13 cellular contexts compared by ENCODE assay signal in the genomic region with DNA sequence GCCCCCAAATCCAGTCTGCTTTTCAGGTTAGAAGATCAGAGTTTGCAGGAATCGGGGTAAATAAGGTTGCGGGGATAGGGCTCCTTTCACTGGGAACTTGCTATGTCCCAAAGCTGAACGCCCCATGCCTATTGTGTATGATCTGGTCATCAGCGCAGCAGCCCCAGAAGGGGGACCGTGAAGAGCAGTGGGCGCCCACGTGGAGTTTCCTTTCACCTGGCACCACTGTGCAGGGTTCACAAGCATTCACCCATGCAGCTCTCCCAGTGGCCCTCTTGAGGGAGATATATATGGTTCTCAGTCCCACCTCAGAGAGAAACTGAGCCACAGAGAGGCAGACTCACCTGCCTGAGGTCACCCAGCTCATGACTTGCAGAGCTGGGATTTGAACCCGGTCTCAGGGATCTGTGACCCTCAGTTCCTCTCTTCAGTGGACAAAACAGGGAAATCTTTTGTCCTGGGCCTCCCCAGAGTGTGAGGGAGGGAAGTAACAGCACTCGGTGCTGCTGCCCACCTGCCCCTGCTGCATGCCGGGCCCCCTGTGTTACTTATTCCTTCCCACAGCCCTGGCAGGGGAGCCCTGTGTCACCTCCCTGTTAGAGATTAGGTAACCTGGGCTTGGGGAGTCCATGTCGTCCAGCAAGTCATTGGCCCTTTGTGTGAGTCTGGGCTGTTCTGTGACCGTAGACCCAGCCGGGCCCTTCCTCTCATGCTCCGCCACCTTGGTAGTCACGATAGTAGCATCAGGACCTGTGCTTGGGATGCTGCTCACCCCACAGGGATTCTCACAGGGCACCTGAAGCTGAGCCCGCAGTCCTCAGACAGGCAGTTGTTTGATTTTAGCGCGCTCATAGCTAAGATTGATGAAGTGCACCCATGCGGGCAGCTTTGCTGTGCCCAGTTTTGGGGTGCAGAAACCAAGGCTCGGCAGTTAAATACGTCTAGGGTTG. TPM values are rescaled to one million over a fixed set of nuclear protein-coding genes. Genes with fewer than 3 reads are reported as not detected.
DNase-seq lines count a peak whose midpoint lies in the region; ATAC-seq and TF ChIP-seq lines count a peak whose summit lies in the region.
"Had no signal": no experiment of that assay in that cellular context is flagged by ENCODE, and none has a peak within 500 bp of the region (broad histone marks: within the 10 kb centered on the region; RNA-seq: fewer than 3 reads in every experiment).

No MANE protein-coding gene starts in this region.

- H3K4me1 Mint-ChIP-seq in activated CD8-positive, alpha-beta memory T cell treated with anti-CD3 and anti-CD28 coated beads, Interleukin-2, amount 10 ng/mL, durations not matched to agents 7 days and 5 days = peaks cover 18% of the 10 kb centered on the region
- peaks cover 39% of the 10 kb centered on the region for H3K4me1 Mint-ChIP-seq in WTC11
- peaks cover 16 to 29% of the 10 kb centered on the region in 2 donors for H3K4me1 Mint-ChIP-seq in stimulated activated naive B cell treated with anti-CD40 and anti-IgM and Interleukin-4, amounts not matched to agents 10 μg/mL and 1 μg/mL and 100 μg/mL, for 72 hours

- H3K9me3 Mint-ChIP-seq in activated CD8-positive, alpha-beta memory T cell treated with anti-CD3 and anti-CD28 coated beads, Interleukin-2, amount 10 ng/mL, durations not matched to agents 7 days and 5 days (ENCODE audit: low read depth) = no peaks in the 10 kb centered on the region
- no peaks in the 10 kb centered on the region for H3K9me3 Mint-ChIP-seq in WTC11
- H3K9me3 Mint-ChIP-seq in stimulated activated naive B cell treated with anti-CD40 and anti-IgM and Interleukin-4, amounts not matched to agents 10 μg/mL and 1 μg/mL and 100 μg/mL, for 72 hours = no peaks in the 10 kb centered on the region

- no peak for TF ChIP-seq CTCF in WTC11 (IDR thresholded peaks at IDR 0.05)

- no peaks in the 10 kb centered on the region for H3K27me3 Mint-ChIP-seq in activated CD8-positive, alpha-beta memory T cell treated with anti-CD3 and anti-CD28 coated beads, Interleukin-2, amount 10 ng/mL, durations not matched to agents 7 days and 5 days
- H3K27me3 Mint-ChIP-seq in WTC11 (ENCODE audit: low read depth) = no peaks in the 10 kb centered on the region
- no peaks in the 10 kb centered on the region for H3K27me3 Mint-ChIP-seq in stimulated activated naive B cell treated with anti-CD40 and anti-IgM and Interleukin-4, amounts not matched to agents 10 μg/mL and 1 μg/mL and 100 μg/mL, for 72 hours

- H3K4me3 Mint-ChIP-seq in activated CD8-positive, alpha-beta memory T cell treated with anti-CD3 and anti-CD28 coated beads, Interleukin-2, amount 10 ng/mL, durations not matched to agents 7 days and 5 days = no peak overlapping the region
- no peak overlapping the region for H3K4me3 Mint-ChIP-seq in WTC11
- no peak overlapping the region for H3K4me3 Mint-ChIP-seq in stimulated activated naive B cell treated with anti-CD40 and anti-IgM and Interleukin-4, amounts not matched to agents 10 μg/mL and 1 μg/mL and 100 μg/mL, for 72 hours

- no peak for ATAC-seq in activated CD8-positive, alpha-beta memory T cell treated with anti-CD3 and anti-CD28 coated beads, Interleukin-2, amount 10 ng/mL, durations not matched to agents 7 days and 5 days
- ATAC-seq in WTC11 (no peak), left lobe of liver (no peak), HG03354 (IDR thresholded peaks at IDR 0.05; ENCODE audit: poor library complexity, severe bottlenecking, unreplicated experiment) (no peak)
- ATAC-seq in stimulated activated naive B cell treated with anti-CD40 and anti-IgM and Interleukin-4, amounts not matched to agents 10 μg/mL and 1 μg/mL and 100 μg/mL, for 72 hours (replicated peaks) = no peak
- ATAC-seq in stimulated activated naive CD8-positive, alpha-beta T cell treated with anti-CD3 and anti-CD28 coated beads, Interleukin-15, Interleukin-2, amounts not matched to agents 100 U/mL and 50 U/mL, for 24 hours = no peak

- peaks cover 28% of the 10 kb centered on the region for H3K36me3 Mint-ChIP-seq in activated CD8-positive, alpha-beta memory T cell treated with anti-CD3 and anti-CD28 coated beads, Interleukin-2, amount 10 ng/mL, durations not matched to agents 7 days and 5 days
- peaks cover 42% of the 10 kb centered on the region for H3K36me3 Mint-ChIP-seq in WTC11
- H3K36me3 Mint-ChIP-seq in stimulated activated naive B cell treated with anti-CD40 and anti-IgM and Interleukin-4, amounts not matched to agents 10 μg/mL and 1 μg/mL and 100 μg/mL, for 72 hours = peaks cover 39 to 60% of the 10 kb centered on the region in 2 donors

- peak; percentile 19 for DNase-seq in activated CD8-positive, alpha-beta memory T cell treated with anti-CD3 and anti-CD28 coated beads, Interleukin-2, amount 10 ng/mL, durations not matched to agents 7 days and 5 days
- no peak for DNase-seq in activated CD8-positive, alpha-beta memory T cell treated with anti-CD3 and anti-CD28 coated beads, Interleukin-2, amount 50 U/mL, for 4 hours
- DNase-seq in WTC11 (ENCODE audit: low spot score) (no peak), left lobe of liver (ENCODE audit: low spot score) (peak; percentile 40), 8988T (no peak)
- DNase-seq in stimulated activated naive B cell treated with anti-CD40 and anti-IgM and Interleukin-4, amounts not matched to agents 10 μg/mL and 1 μg/mL and 100 μg/mL, for 72 hours = no peak
- no peak for DNase-seq in stimulated activated naive CD8-positive, alpha-beta T cell treated with anti-CD3 and anti-CD28 coated beads, Interleukin-15, Interleukin-2, amounts not matched to agents 100 U/mL and 50 U/mL, for 24 hours
- DNase-seq: NCI-H526, SIG-M5, testis had no signal

- POLR2A ChIA-PET in WTC11 (lab: Charles Lee) = interaction anchor here (0.5 kb wide), 1 partner anchor 128 kb away, joined by 5 read pairs; no protein-coding TSS in a partner anchor

- H3K27ac Mint-ChIP-seq in activated CD8-positive, alpha-beta memory T cell treated with anti-CD3 and anti-CD28 coated beads, Interleukin-2, amount 10 ng/mL, durations not matched to agents 7 days and 5 days = no peak overlapping the region
- H3K27ac Mint-ChIP-seq in WTC11 = peak overlapping the region; percentile 76
- peak overlapping the region; percentile 51 for H3K27ac Mint-ChIP-seq in stimulated activated naive B cell treated with anti-CD40 and anti-IgM and Interleukin-4, amounts not matched to agents 10 μg/mL and 1 μg/mL and 100 μg/mL, for 72 hours

- CTCF ChIA-PET in activated CD8-positive, alpha-beta memory T cell treated with anti-CD3 and anti-CD28 coated beads, Interleukin-2, amount 10 ng/mL, durations not matched to agents 7 days and 5 days (lab: Charles Lee) = no interaction called here
- CTCF ChIA-PET in WTC11 (lab: Charles Lee) = interaction anchor here (0.9 to 3.8 kb wide), 4 partner anchors 21 to 346 kb away, joined by 3 to 16 read pairs (median 6); no protein-coding TSS in a partner anchor

TF ChIP-seq in WTC11, 78 proteins besides CTCF, POLR2A, EP300 and RAD21 (continues in another document):
- TF ChIP-seq E2F4 (CRISPR knock-in tag; IDR thresholded peaks at IDR 0.05; ENCODE audit: borderline replicate concordance, low read depth) (no peak), HMGA2 (CRISPR knock-in tag; IDR thresholded peaks at IDR 0.05) (no peak), NR3C1 (CRISPR knock-in tag; conservative IDR thresholded peaks at IDR 0.05; ENCODE audit: low read depth) (no peak), SMAD3 (CRISPR knock-in tag; IDR thresholded peaks at IDR 0.05; ENCODE audit: borderline replicate concordance) (no peak), NFATC4 (CRISPR knock-in tag; IDR thresholded peaks at IDR 0.05) (no peak), ZMAT4 (CRISPR knock-in tag; IDR thresholded peaks at IDR 0.05) (no peak)
- TF ChIP-seq, protein P1, sequence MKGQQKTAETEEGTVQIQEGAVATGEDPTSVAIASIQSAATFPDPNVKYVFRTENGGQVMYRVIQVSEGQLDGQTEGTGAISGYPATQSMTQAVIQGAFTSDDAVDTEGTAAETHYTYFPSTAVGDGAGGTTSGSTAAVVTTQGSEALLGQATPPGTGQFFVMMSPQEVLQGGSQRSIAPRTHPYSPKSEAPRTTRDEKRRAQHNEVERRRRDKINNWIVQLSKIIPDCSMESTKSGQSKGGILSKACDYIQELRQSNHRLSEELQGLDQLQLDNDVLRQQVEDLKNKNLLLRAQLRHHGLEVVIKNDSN (CRISPR knock-in tag; IDR thresholded peaks at IDR 0.05) = no peak
- TF ChIP-seq, protein P2, sequence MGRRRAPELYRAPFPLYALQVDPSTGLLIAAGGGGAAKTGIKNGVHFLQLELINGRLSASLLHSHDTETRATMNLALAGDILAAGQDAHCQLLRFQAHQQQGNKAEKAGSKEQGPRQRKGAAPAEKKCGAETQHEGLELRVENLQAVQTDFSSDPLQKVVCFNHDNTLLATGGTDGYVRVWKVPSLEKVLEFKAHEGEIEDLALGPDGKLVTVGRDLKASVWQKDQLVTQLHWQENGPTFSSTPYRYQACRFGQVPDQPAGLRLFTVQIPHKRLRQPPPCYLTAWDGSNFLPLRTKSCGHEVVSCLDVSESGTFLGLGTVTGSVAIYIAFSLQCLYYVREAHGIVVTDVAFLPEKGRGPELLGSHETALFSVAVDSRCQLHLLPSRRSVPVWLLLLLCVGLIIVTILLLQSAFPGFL (CRISPR knock-in tag; IDR thresholded peaks at IDR 0.05; ENCODE audit: borderline replicate concordance) = no peak

RNA-seq across cellular contexts. Expression of gene PPP5C, which starts 27.9 kb away (rescaled TPM):
- total RNA-seq in activated CD8-positive, alpha-beta memory T cell treated with anti-CD3 and anti-CD28 coated beads, Interleukin-2, amount 10 ng/mL, durations not matched to agents 7 days and 5 days = 100 to 1,000 TPM in 1 of 2 experiments, 10 to 100 TPM in 1; 99.2 to 110 TPM
- 98.9 to 107 TPM (median 103 TPM) in 3 replicates for total RNA-seq in WTC11 (2021)
- 35.5 TPM for total RNA-seq in left lobe of liver

RNA-seq across cellular contexts. Expression of gene CCDC8, which starts 38.6 kb away (rescaled TPM):
- not detected for total RNA-seq in activated CD8-positive, alpha-beta memory T cell treated with anti-CD3 and anti-CD28 coated beads, Interleukin-2, amount 10 ng/mL, durations not matched to agents 7 days and 5 days
- total RNA-seq in WTC11 (2021) (25.2 to 27.2 TPM (median 25.7 TPM) in 3 replicates), left lobe of liver (0.55 TPM)

RNA-seq across cellular contexts. Expression of gene PNMA8C, which starts 53.9 kb away (rescaled TPM):
- total RNA-seq in activated CD8-positive, alpha-beta memory T cell treated with anti-CD3 and anti-CD28 coated beads, Interleukin-2, amount 10 ng/mL, durations not matched to agents 7 days and 5 days = not detected
- 1.2 to 2.0 TPM (median 2.0 TPM) in 3 replicates for total RNA-seq in WTC11 (2021)
- not detected for total RNA-seq in left lobe of liver
- total RNA-seq: A673, smooth muscle cell had no signal

Comparison
In these comparisons a context has a peak if more than half of its experiments do, and no peak if none do; other contexts are left out.
1. DNase-seq: peak in activated CD8-positive, alpha-beta memory T cell treated with anti-CD3 and anti-CD28 coated beads, Interleukin-2, amount 10 ng/mL, durations not matched to agents 7 days and 5 days (single experiment) and left lobe of liver (single experiment); none in activated CD8-positive, alpha-beta memory T cell treated with anti-CD3 and anti-CD28 coated beads, Interleukin-2, amount 50 U/mL, for 4 hours (single experiment), WTC11 (single experiment), stimulated activated naive B cell treated with anti-CD40 and anti-IgM and Interleukin-4, amounts not matched to agents 10 μg/mL and 1 μg/mL and 100 μg/mL, for 72 hours (single experiment), 8988T (single experiment) and stimulated activated naive CD8-positive, alpha-beta T cell treated with anti-CD3 and anti-CD28 coated beads, Interleukin-15, Interleukin-2, amounts not matched to agents 100 U/mL and 50 U/mL, for 24 hours (single experiment).
2. RNA of gene CCDC8, which starts 38.6 kb away (total RNA-seq): 25.2 to 27.2 TPM in WTC11; 0.55 TPM in left lobe of liver (single experiment) and not detected in activated CD8-positive, alpha-beta memory T cell treated with anti-CD3 and anti-CD28 coated beads, Interleukin-2, amount 10 ng/mL, durations not matched to agents 7 days and 5 days; every median in the first group is over 10 times any median in the second.